Comparison of ENCODE assay signal across 27 cellular contexts in genomic region chr17:61519754-61520440, GRCh38.
"Had no signal": no experiment of that assay in that cellular context is flagged by ENCODE, and none has a peak within 500 bp of the region (broad histone marks: within the 10 kb centered on the region; RNA-seq: fewer than 3 reads in every experiment).

No MANE protein-coding gene starts in this region.

- FAIRE-seq: endometrium, frontal cortex, keratinocyte had no signal

- H3K4me1 Mint-ChIP-seq: natural killer cell; stimulated activated memory B cell treated with anti-CD40 and anti-IgM and Interleukin-4, amounts not matched to agents 10 μg/mL and 1 μg/mL and 100 μg/mL, for 72 hours had no signal

- H3K36me3 ChIP-seq: esophagus squamous epithelium, ovary, sigmoid colon, spleen, thoracic aorta, tibial nerve, upper lobe of left lung, uterus had no signal

- H3K27ac ChIP-seq: esophagus squamous epithelium, ovary, psoas muscle, sigmoid colon, skin epidermis, spleen, thoracic aorta, tibial nerve, upper lobe of left lung, uterus had no signal

- H3K4me1 ChIP-seq: esophagus squamous epithelium, psoas muscle, sigmoid colon, spleen, tibial nerve, upper lobe of left lung, uterus had no signal

- ATAC-seq: effector memory CD8-positive, alpha-beta T cell; left lobe of liver; natural killer cell; psoas muscle; right cardiac atrium; stimulated activated memory B cell treated with anti-CD40 and anti-IgM and Interleukin-4, amounts not matched to agents 10 μg/mL and 1 μg/mL and 100 μg/mL, for 72 hours; stimulated activated naive CD8-positive, alpha-beta T cell treated with anti-CD3 and anti-CD28 coated beads, Interleukin-15, Interleukin-2, amounts not matched to agents 100 U/mL and 50 U/mL, for 24 hours had no signal

- H3K27ac Mint-ChIP-seq: effector memory CD8-positive, alpha-beta T cell; natural killer cell; stimulated activated memory B cell treated with anti-CD40 and anti-IgM and Interleukin-4, amounts not matched to agents 10 μg/mL and 1 μg/mL and 100 μg/mL, for 72 hours had no signal

- H3K36me3 Mint-ChIP-seq: natural killer cell; stimulated activated memory B cell treated with anti-CD40 and anti-IgM and Interleukin-4, amounts not matched to agents 10 μg/mL and 1 μg/mL and 100 μg/mL, for 72 hours had no signal

- H3K4me3 ChIP-seq: esophagus squamous epithelium, ovary, psoas muscle, sigmoid colon, skin epidermis, spleen, thoracic aorta, tibial nerve, upper lobe of left lung, uterus had no signal

- H3K27me3 ChIP-seq: ovary, upper lobe of left lung, uterus had no signal

- H3K9me3 Mint-ChIP-seq: effector memory CD8-positive, alpha-beta T cell; natural killer cell; stimulated activated memory B cell treated with anti-CD40 and anti-IgM and Interleukin-4, amounts not matched to agents 10 μg/mL and 1 μg/mL and 100 μg/mL, for 72 hours had no signal

- H3K4me3 Mint-ChIP-seq: effector memory CD8-positive, alpha-beta T cell; natural killer cell; stimulated activated memory B cell treated with anti-CD40 and anti-IgM and Interleukin-4, amounts not matched to agents 10 μg/mL and 1 μg/mL and 100 μg/mL, for 72 hours had no signal

- H3K9me3 ChIP-seq: esophagus squamous epithelium, ovary, psoas muscle, sigmoid colon, spleen, thoracic aorta, tibial nerve, upper lobe of left lung, uterus had no signal

- DNase-seq: cortex of kidney; effector memory CD8-positive, alpha-beta T cell; erythroblast; esophagus squamous epithelium; hypothalamus; mesenchymal stem cell; midbrain; natural killer cell; occipital lobe; ovary; posterior cingulate gyrus; psoas muscle; right cardiac atrium; sigmoid colon; spleen; stimulated activated CD4-positive, alpha-beta T cell treated with anti-CD3 and anti-CD28 coated beads, Interleukin-4, amount 100 ng/mL, for 4 hours; stimulated activated naive CD8-positive, alpha-beta T cell treated with anti-CD3 and anti-CD28 coated beads, Interleukin-15, Interleukin-2, amounts not matched to agents 100 U/mL and 50 U/mL, for 24 hours; upper lobe of left lung; uterus had no signal
